Comparison of ENCODE assay signal across 1 cellular context in genomic region chr13:113110852-113111315, GRCh38.
TF ChIP-seq lines count a peak whose summit lies in the region.

No MANE protein-coding gene starts in this region.

TF ChIP-seq in endothelial cell of umbilical vein, 7 proteins besides CTCF, POLR2A, EP300 and RAD21:
- TF ChIP-seq EZH2 (IDR thresholded peaks at IDR 0.05; ENCODE audit: borderline replicate concordance, low read depth, low read length, severe bottlenecking) (no peak), GATA2 (IDR thresholded peaks at IDR 0.05; ENCODE audit: insufficient read depth, insufficient read length, low read depth, low read length) (no peak), POLR2AphosphoS5 (IDR thresholded peaks at IDR 0.05; ENCODE audit: insufficient read depth, low read depth, low read length) (no peak), MAX (IDR thresholded peaks at IDR 0.05; ENCODE audit: insufficient read depth, insufficient read length) (no peak), MYC (IDR thresholded peaks at IDR 0.05; ENCODE audit: low read depth, low read length) (no peak), FOS (IDR thresholded peaks at IDR 0.05; ENCODE audit: borderline replicate concordance, insufficient read depth, low read length) (no peak), JUN (IDR thresholded peaks at IDR 0.05; ENCODE audit: borderline replicate concordance, insufficient read depth, insufficient read length, low read depth) (no peak)
